Comparison of ENCODE assay signal across 1 cellular context in the genomic region with DNA sequence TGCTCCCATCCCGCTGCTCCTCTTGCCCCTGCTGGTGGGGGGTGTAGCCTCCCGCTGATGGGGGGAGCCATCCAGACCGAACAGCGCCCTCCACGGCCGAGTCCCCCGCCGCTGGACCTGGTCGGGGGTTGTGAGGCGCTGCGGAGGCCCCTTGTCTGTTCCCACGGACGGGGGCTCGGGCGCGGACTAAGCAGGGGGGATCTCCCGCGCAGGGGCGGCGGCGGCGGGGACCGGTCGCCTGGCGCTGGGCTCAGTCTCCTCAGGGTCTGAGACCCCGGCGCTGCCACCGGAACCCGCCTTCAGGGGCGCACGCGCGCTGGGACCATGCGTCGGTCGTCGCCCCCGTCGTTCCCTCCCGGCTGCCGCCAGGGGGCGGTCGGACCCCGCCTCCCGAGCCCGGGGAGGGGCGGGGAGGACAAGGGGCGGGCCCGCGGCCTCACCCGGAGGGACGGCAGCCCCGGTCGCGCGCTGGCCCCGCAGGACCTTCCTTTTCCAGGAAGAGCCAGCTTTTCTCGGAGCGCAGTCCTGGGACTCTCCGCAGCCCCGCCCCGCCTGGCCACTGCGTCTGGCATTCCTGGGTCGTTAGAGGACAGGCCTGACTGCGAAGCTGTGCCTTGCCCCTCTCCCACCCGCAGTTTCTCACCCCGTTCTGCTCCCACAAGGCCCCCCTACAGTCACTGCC.
A peak's percentile ranks its signal among the peaks of the same experiment; 100 is the strongest.
TF ChIP-seq lines count a peak whose summit lies in the region.

No MANE protein-coding gene starts in this region.

TF ChIP-seq in K562, 482 proteins besides CTCF, POLR2A, EP300 and RAD21 (continued from another document and continues in another):
- TF ChIP-seq, protein P1, sequence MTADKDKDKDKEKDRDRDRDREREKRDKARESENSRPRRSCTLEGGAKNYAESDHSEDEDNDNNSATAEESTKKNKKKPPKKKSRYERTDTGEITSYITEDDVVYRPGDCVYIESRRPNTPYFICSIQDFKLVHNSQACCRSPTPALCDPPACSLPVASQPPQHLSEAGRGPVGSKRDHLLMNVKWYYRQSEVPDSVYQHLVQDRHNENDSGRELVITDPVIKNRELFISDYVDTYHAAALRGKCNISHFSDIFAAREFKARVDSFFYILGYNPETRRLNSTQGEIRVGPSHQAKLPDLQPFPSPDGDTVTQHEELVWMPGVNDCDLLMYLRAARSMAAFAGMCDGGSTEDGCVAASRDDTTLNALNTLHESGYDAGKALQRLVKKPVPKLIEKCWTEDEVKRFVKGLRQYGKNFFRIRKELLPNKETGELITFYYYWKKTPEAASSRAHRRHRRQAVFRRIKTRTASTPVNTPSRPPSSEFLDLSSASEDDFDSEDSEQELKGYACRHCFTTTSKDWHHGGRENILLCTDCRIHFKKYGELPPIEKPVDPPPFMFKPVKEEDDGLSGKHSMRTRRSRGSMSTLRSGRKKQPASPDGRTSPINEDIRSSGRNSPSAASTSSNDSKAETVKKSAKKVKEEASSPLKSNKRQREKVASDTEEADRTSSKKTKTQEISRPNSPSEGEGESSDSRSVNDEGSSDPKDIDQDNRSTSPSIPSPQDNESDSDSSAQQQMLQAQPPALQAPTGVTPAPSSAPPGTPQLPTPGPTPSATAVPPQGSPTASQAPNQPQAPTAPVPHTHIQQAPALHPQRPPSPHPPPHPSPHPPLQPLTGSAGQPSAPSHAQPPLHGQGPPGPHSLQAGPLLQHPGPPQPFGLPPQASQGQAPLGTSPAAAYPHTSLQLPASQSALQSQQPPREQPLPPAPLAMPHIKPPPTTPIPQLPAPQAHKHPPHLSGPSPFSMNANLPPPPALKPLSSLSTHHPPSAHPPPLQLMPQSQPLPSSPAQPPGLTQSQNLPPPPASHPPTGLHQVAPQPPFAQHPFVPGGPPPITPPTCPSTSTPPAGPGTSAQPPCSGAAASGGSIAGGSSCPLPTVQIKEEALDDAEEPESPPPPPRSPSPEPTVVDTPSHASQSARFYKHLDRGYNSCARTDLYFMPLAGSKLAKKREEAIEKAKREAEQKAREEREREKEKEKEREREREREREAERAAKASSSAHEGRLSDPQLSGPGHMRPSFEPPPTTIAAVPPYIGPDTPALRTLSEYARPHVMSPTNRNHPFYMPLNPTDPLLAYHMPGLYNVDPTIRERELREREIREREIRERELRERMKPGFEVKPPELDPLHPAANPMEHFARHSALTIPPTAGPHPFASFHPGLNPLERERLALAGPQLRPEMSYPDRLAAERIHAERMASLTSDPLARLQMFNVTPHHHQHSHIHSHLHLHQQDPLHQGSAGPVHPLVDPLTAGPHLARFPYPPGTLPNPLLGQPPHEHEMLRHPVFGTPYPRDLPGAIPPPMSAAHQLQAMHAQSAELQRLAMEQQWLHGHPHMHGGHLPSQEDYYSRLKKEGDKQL (CRISPR knock-in tag; IDR thresholded peaks at IDR 0.05; ENCODE audit: borderline replicate concordance) = no peak
- TF ChIP-seq NR1H2 (CRISPR knock-in tag; IDR thresholded peaks at IDR 0.05) (no peak), ZNF124 (CRISPR knock-in tag; IDR thresholded peaks at IDR 0.05) (no peak), NR2C2 (CRISPR knock-in tag; IDR thresholded peaks at IDR 0.05) (no peak), NR2C2 (tag; IDR thresholded peaks at IDR 0.05) (peak; percentile 76), ATF1 (CRISPR knock-in tag; IDR thresholded peaks at IDR 0.05) (no peak), ATF1 (tag; IDR thresholded peaks at IDR 0.05) (peak; percentile 55), XRCC4 (IDR thresholded peaks at IDR 0.05; ENCODE audit: extremely low read depth, insufficient read depth, insufficient read length) (no peak), CBFA2T2 (conservative IDR thresholded peaks at IDR 0.05) (no peak), RUNX1 (IDR thresholded peaks at IDR 0.05; ENCODE audit: low read depth) (no peak), JUN (IDR thresholded peaks at IDR 0.05; ENCODE audit: borderline replicate concordance, low read depth, low read length) (no peak), JUN (CRISPR knock-in tag; IDR thresholded peaks at IDR 0.05; ENCODE audit: borderline replicate concordance) (no peak), SNIP1 (IDR thresholded peaks at IDR 0.05; ENCODE audit: low read depth) (no peak), ZNF561 (CRISPR knock-in tag; conservative IDR thresholded peaks at IDR 0.05) (no peak), ERF (CRISPR knock-in tag; IDR thresholded peaks at IDR 0.05) (peak; percentile 47; the same call in 1 of the 2 replicates), ZNF644 (tag; IDR thresholded peaks at IDR 0.05; ENCODE audit: low read depth) (no peak), IRF2 (CRISPR knock-in tag; IDR thresholded peaks at IDR 0.05) (no peak), GATAD2A (IDR thresholded peaks at IDR 0.05) (peak; percentile 11; the same call in 1 of the 2 replicates), POLR2AphosphoS5 (IDR thresholded peaks at IDR 0.05; ENCODE audit: control insufficient read depth, insufficient read depth, low read depth, low read length) (0 out of 2 replicates have a peak, but pooled peaks have one; percentile 41), MTA1 (IDR thresholded peaks at IDR 0.05; ENCODE audit: borderline replicate concordance) (no peak), GATA2 (CRISPR knock-in tag; IDR thresholded peaks at IDR 0.05) (no peak), NFATC3 (IDR thresholded peaks at IDR 0.05) (no peak), ZNF133 (CRISPR knock-in tag; IDR thresholded peaks at IDR 0.05) (no peak), TAF9B (IDR thresholded peaks at IDR 0.05; ENCODE audit: partially characterized antibody) (no peak)
- TF ChIP-seq, protein P2, sequence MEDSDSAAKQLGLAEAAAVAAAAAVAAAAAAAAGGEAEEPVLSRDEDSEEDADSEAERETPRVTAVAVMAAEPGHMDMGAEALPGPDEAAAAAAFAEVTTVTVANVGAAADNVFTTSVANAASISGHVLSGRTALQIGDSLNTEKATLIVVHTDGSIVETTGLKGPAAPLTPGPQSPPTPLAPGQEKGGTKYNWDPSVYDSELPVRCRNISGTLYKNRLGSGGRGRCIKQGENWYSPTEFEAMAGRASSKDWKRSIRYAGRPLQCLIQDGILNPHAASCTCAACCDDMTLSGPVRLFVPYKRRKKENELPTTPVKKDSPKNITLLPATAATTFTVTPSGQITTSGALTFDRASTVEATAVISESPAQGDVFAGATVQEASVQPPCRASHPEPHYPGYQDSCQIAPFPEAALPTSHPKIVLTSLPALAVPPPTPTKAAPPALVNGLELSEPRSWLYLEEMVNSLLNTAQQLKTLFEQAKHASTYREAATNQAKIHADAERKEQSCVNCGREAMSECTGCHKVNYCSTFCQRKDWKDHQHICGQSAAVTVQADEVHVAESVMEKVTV (CRISPR knock-in tag; IDR thresholded peaks at IDR 0.05) = peak; percentile 96
- TF ChIP-seq, protein P3, sequence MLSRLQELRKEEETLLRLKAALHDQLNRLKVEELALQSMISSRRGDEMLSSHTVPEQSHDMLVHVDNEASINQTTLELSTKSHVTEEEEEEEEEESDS (CRISPR knock-in tag; IDR thresholded peaks at IDR 0.05) = no peak
- TF ChIP-seq, protein P4, sequence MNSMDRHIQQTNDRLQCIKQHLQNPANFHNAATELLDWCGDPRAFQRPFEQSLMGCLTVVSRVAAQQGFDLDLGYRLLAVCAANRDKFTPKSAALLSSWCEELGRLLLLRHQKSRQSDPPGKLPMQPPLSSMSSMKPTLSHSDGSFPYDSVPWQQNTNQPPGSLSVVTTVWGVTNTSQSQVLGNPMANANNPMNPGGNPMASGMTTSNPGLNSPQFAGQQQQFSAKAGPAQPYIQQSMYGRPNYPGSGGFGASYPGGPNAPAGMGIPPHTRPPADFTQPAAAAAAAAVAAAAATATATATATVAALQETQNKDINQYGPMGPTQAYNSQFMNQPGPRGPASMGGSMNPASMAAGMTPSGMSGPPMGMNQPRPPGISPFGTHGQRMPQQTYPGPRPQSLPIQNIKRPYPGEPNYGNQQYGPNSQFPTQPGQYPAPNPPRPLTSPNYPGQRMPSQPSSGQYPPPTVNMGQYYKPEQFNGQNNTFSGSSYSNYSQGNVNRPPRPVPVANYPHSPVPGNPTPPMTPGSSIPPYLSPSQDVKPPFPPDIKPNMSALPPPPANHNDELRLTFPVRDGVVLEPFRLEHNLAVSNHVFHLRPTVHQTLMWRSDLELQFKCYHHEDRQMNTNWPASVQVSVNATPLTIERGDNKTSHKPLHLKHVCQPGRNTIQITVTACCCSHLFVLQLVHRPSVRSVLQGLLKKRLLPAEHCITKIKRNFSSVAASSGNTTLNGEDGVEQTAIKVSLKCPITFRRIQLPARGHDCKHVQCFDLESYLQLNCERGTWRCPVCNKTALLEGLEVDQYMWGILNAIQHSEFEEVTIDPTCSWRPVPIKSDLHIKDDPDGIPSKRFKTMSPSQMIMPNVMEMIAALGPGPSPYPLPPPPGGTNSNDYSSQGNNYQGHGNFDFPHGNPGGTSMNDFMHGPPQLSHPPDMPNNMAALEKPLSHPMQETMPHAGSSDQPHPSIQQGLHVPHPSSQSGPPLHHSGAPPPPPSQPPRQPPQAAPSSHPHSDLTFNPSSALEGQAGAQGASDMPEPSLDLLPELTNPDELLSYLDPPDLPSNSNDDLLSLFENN (IDR thresholded peaks at IDR 0.05; ENCODE audit: low read depth in 2 of 2, low read length in 2 of 2) = no peak
- TF ChIP-seq, protein P5, sequence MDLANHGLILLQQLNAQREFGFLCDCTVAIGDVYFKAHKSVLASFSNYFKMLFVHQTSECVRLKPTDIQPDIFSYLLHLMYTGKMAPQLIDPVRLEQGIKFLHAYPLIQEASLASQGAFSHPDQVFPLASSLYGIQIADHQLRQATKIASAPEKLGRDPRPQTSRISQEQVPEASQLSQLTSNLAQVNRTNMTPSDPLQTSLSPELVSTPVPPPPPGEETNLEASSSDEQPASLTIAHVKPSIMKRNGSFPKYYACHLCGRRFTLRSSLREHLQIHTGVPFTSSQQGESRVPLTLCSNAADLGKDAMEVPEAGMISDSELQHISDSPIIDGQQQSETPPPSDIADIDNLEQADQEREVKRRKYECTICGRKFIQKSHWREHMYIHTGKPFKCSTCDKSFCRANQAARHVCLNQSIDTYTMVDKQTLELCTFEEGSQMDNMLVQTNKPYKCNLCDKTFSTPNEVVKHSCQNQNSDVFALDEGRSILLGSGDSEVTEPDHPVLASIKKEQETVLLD (IDR thresholded peaks at IDR 0.05) = 0 out of 2 replicates have a peak, but pooled peaks have one; percentile 1
- TF ChIP-seq, protein P6, sequence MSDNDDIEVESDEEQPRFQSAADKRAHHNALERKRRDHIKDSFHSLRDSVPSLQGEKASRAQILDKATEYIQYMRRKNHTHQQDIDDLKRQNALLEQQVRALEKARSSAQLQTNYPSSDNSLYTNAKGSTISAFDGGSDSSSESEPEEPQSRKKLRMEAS (CRISPR knock-in tag; IDR thresholded peaks at IDR 0.05) = peak; percentile 89
- TF ChIP-seq, protein P7, sequence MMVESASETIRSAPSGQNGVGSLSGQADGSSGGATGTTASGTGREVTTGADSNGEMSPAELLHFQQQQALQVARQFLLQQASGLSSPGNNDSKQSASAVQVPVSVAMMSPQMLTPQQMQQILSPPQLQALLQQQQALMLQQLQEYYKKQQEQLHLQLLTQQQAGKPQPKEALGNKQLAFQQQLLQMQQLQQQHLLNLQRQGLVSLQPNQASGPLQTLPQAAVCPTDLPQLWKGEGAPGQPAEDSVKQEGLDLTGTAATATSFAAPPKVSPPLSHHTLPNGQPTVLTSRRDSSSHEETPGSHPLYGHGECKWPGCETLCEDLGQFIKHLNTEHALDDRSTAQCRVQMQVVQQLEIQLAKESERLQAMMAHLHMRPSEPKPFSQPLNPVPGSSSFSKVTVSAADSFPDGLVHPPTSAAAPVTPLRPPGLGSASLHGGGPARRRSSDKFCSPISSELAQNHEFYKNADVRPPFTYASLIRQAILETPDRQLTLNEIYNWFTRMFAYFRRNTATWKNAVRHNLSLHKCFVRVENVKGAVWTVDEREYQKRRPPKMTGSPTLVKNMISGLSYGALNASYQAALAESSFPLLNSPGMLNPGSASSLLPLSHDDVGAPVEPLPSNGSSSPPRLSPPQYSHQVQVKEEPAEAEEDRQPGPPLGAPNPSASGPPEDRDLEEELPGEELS (CRISPR knock-in tag; IDR thresholded peaks at IDR 0.05; ENCODE audit: borderline replicate concordance) = no peak
- TF ChIP-seq, protein P8, sequence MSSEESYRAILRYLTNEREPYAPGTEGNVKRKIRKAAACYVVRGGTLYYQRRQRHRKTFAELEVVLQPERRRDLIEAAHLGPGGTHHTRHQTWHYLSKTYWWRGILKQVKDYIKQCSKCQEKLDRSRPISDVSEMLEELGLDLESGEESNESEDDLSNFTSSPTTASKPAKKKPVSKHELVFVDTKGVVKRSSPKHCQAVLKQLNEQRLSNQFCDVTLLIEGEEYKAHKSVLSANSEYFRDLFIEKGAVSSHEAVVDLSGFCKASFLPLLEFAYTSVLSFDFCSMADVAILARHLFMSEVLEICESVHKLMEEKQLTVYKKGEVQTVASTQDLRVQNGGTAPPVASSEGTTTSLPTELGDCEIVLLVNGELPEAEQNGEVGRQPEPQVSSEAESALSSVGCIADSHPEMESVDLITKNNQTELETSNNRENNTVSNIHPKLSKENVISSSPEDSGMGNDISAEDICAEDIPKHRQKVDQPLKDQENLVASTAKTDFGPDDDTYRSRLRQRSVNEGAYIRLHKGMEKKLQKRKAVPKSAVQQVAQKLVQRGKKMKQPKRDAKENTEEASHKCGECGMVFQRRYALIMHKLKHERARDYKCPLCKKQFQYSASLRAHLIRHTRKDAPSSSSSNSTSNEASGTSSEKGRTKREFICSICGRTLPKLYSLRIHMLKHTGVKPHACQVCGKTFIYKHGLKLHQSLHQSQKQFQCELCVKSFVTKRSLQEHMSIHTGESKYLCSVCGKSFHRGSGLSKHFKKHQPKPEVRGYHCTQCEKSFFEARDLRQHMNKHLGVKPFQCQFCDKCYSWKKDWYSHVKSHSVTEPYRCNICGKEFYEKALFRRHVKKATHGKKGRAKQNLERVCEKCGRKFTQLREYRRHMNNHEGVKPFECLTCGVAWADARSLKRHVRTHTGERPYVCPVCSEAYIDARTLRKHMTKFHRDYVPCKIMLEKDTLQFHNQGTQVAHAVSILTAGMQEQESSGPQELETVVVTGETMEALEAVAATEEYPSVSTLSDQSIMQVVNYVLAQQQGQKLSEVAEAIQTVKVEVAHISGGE (CRISPR knock-in tag; IDR thresholded peaks at IDR 0.05) = peak in 2 of 3 experiments; percentile 34 to 88; a peak in 3 of 6 replicates
- TF ChIP-seq, protein P9, sequence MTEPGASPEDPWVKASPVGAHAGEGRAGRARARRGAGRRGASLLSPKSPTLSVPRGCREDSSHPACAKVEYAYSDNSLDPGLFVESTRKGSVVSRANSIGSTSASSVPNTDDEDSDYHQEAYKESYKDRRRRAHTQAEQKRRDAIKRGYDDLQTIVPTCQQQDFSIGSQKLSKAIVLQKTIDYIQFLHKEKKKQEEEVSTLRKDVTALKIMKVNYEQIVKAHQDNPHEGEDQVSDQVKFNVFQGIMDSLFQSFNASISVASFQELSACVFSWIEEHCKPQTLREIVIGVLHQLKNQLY (CRISPR knock-in tag; conservative IDR thresholded peaks at IDR 0.05) = no peak
- TF ChIP-seq, protein P10, sequence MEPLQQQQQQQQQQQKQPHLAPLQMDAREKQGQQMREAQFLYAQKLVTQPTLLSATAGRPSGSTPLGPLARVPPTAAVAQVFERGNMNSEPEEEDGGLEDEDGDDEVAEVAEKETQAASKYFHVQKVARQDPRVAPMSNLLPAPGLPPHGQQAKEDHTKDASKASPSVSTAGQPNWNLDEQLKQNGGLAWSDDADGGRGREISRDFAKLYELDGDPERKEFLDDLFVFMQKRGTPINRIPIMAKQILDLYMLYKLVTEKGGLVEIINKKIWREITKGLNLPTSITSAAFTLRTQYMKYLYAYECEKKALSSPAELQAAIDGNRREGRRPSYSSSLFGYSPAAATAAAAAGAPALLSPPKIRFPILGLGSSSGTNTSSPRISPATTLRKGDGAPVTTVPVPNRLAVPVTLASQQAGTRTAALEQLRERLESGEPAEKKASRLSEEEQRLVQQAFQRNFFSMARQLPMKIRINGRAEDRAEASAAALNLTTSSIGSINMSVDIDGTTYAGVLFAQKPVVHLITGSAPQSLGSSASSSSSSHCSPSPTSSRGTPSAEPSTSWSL (CRISPR knock-in tag; IDR thresholded peaks at IDR 0.05; ENCODE audit: borderline replicate concordance) = no peak
